8 cellular contexts compared by ENCODE assay signal in the genomic region with DNA sequence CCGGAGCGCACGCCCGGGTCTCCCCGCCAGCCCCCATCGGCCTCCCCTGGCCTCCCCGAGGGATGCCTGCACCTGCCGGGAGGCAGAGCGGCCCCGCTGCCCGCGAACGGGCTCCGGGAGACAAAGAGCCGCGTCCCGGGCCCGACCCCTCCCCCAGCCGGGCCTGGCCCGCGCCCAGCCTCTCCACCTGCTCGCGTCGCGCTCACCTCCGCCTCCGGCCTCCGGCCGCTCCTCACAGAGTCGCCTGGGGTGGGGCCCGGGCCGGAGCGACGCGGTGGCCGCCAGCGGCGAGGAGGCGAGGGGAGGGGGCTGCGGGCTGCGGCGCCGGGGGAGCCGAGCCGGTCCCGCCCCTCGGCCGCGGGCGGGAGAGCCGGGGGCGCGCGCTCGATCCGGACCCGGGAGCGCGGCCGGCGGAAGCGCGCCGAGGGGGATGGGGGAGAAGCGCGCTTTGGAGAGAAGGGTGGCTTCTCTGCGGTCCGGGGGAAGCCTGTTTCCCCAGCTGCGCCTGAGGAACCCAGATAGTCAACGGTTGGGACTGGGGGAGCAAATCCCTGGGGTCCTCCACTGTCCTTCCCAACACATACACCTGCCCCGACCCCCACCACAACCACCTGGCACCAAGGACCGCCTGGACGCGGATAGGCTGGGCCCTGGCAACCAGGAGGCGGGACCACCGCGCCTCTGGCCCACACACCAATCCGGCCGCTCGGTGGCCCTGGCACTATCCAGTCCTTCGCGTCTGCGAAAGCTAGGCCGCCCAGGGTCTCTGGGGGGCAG. TPM values are rescaled to one million over a fixed set of nuclear protein-coding genes. Genes with fewer than 3 reads are reported as not detected.
A peak's percentile ranks its signal among the peaks of the same experiment; 100 is the strongest.
DNase-seq lines count a peak whose midpoint lies in the region; ATAC-seq and TF ChIP-seq lines count a peak whose summit lies in the region.

Gene PRR36 (minus strand): TSS at position 311 of the 777 bp plus-strand sequence. CDS start 701 bp downstream, outside the sequence.

- H3K27ac Mint-ChIP-seq in T-helper 17 cell: no peak within 1 kb of the TSS

- TF ChIP-seq CTCF in left ventricle myocardium inferior (IDR thresholded peaks at IDR 0.05; ENCODE audit: borderline replicate concordance): no peak
- TF ChIP-seq CTCF in sigmoid colon (IDR thresholded peaks at IDR 0.05): no peak
- TF ChIP-seq CTCF in colonic mucosa (IDR thresholded peaks at IDR 0.05): no peak

- no peaks in the 10 kb centered on the region for H3K36me3 Mint-ChIP-seq in T-helper 17 cell (ENCODE audit: low read depth)

- H3K27me3 ChIP-seq in MG63: peaks cover 24% of the 10 kb centered on the region
- peaks cover 54% of the 10 kb centered on the region for H3K27me3 ChIP-seq in left ventricle myocardium inferior (ENCODE audit: low read depth)
- peaks cover 25 to 45% (median 43%) of the 10 kb centered on the region in 3 donors for H3K27me3 ChIP-seq in sigmoid colon
- peaks cover 28% of the 10 kb centered on the region for H3K27me3 ChIP-seq in colonic mucosa

- WGBS in sigmoid colon, 2 donors: 1% methylated on average over 84 of the region's 84 CpGs

- H3K9me3 ChIP-seq in MG63 (no peaks in the 10 kb centered on the region), T-helper 17 cell (ENCODE audit: control insufficient read depth, low read length, poor library complexity, severe bottlenecking) (no peaks in the 10 kb centered on the region), left ventricle myocardium inferior (replicated peaks) (no peaks in the 10 kb centered on the region), sigmoid colon (no peaks in the 10 kb centered on the region), colonic mucosa (no peaks in the 10 kb centered on the region)

- intact Hi-C loops in left ventricle myocardium inferior (cut with micrococcal nuclease): no loop called here
- intact Hi-C loops in sigmoid colon (cut with DNase I): no loop called here
- intact Hi-C loops in colonic mucosa (cut with DNase I): no loop called here

- peak; percentile 91 for DNase-seq in COLO668 (lab: John Stamatoyannopoulos, UW; ENCODE audit: unreplicated experiment)
- peak; percentile 43 for DNase-seq in MG63
- DNase-seq in T-helper 17 cell: no peak
- DNase-seq in left ventricle myocardium inferior: no peak
- no peak for DNase-seq in sigmoid colon
- DNase-seq in colonic mucosa: no peak
- no peak for DNase-seq in GF-D8 (lab: John Stamatoyannopoulos, UW)

- H3K4me3 ChIP-seq in MG63 (peak within 1 kb of the TSS; percentile 27), left ventricle myocardium inferior (peak within 1 kb of the TSS; percentile 59), sigmoid colon (peak within 1 kb of the TSS in 3 of 4 donors; percentile 5 to 32 (median 31)), colonic mucosa (no peak within 1 kb of the TSS)

- peak within 1 kb of the TSS; percentile 80 for H3K4me3 Mint-ChIP-seq in T-helper 17 cell

- H3K36me3 ChIP-seq in MG63: no peaks in the 10 kb centered on the region
- no peaks in the 10 kb centered on the region for H3K36me3 ChIP-seq in left ventricle myocardium inferior
- H3K36me3 ChIP-seq in sigmoid colon: no peaks in the 10 kb centered on the region
- no peaks in the 10 kb centered on the region for H3K36me3 ChIP-seq in colonic mucosa

- H3K9ac ChIP-seq in colonic mucosa (ENCODE audit: low read depth in 2 of 2, low read length in 2 of 2): no peak within 1 kb of the TSS

- H3K4me1 ChIP-seq in left ventricle myocardium inferior: peaks cover 36% of the 10 kb centered on the region
- H3K4me1 ChIP-seq in sigmoid colon: peaks cover 0 to 44% (median 36%) of the 10 kb centered on the region in 4 donors
- H3K4me1 ChIP-seq in colonic mucosa: no peaks in the 10 kb centered on the region

- no peak within 1 kb of the TSS for H3K27ac ChIP-seq in left ventricle myocardium inferior (replicated peaks)
- H3K27ac ChIP-seq in sigmoid colon: no peak within 1 kb of the TSS
- H3K27ac ChIP-seq in colonic mucosa: no peak within 1 kb of the TSS

- no peak for TF ChIP-seq POLR2A in sigmoid colon (IDR thresholded peaks at IDR 0.05)

- peaks cover 19% of the 10 kb centered on the region for H3K27me3 Mint-ChIP-seq in T-helper 17 cell

- ATAC-seq in T-helper 17 cell (no peak), HG03039 (IDR thresholded peaks at IDR 0.05; ENCODE audit: unreplicated experiment) (no peak)

- peaks cover 25% of the 10 kb centered on the region for H3K4me1 Mint-ChIP-seq in T-helper 17 cell

- no peak for TF ChIP-seq EP300 in sigmoid colon (IDR thresholded peaks at IDR 0.05)

RNA-seq across cellular contexts. Expression of gene PRR36, which starts in this region (rescaled TPM):
- not detected in 2 replicates for total RNA-seq in MG63 (2014; rRNA removed; shearing (Covaris generic); ENCODE audit: low replicate concordance)
- total RNA-seq in T-helper 17 cell (under 1 TPM; 0.37 to 0.63 TPM), left ventricle myocardium inferior (not detected), sigmoid colon (not detected), colonic mucosa (under 1 TPM; 0.22 to 0.37 TPM)
- polyA plus RNA-seq in sigmoid colon: under 1 TPM in 2 of 3 donors, not detected in 1; under 0.01 to 0.23 TPM

Comparison
In these comparisons a context has a peak if more than half of its experiments do, and no peak if none do; other contexts are left out.
1. Peak in DNase-seq and H3K4me3 ChIP-seq in MG63; RNA of the gene not detected or under 1 TPM.